1 cellular context compared by ENCODE assay signal in the genomic region with DNA sequence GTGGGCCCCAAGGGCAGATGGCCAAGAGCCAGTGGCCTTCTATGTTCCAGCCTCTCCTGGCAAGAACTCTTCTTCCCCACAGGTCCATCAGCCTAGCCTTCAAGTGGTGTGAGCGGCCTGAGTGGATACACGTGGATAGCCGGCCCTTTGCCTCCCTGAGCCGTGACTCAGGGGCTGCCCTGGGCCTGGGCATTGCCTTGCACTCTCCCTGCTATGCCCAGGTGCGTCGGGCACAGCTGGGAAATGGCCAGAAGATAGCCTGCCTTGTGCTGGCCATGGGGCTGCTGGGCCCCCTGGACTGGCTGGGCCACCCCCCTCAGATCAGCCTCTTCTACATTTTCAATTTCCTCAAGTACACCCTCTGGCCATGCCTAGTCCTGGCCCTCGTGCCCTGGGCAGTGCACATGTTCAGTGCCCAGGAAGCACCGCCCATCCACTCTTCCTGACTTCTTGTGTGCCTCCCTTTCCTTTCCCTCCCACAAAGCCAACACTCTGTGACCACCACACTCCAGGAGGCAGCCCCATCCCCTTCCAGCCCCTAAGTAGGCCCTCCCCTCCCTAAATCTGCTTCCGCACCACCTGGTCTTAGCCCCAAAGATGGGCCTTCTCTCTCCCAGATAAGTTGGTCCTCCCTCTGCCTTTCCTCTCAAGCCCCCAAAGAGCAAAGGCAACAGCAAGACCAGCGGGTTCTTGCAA.
A peak's percentile ranks its signal among the peaks of the same experiment; 100 is the strongest.
TF ChIP-seq lines count a peak whose summit lies in the region.

No MANE protein-coding gene starts in this region.

TF ChIP-seq in HepG2, 621 proteins besides CTCF, POLR2A, EP300 and RAD21:
- TF ChIP-seq ELF1 (CRISPR knock-in tag; IDR thresholded peaks at IDR 0.05) (no peak), ZFP1 (CRISPR knock-in tag; IDR thresholded peaks at IDR 0.05) (no peak), ZNF607 (CRISPR knock-in tag; IDR thresholded peaks at IDR 0.05; ENCODE audit: borderline replicate concordance) (no peak), ZMYM3 (CRISPR knock-in tag; IDR thresholded peaks at IDR 0.05) (no peak), ZFYVE20 (CRISPR knock-in tag; IDR thresholded peaks at IDR 0.05; ENCODE audit: borderline replicate concordance, low read depth) (no peak), ZFP37 (CRISPR knock-in tag; IDR thresholded peaks at IDR 0.05; ENCODE audit: borderline replicate concordance) (no peak), ZNF761 (CRISPR knock-in tag; conservative IDR thresholded peaks at IDR 0.05) (no peak), ZNF652 (CRISPR knock-in tag; IDR thresholded peaks at IDR 0.05; ENCODE audit: borderline replicate concordance, low read depth) (no peak), ZNF792 (CRISPR knock-in tag; IDR thresholded peaks at IDR 0.05) (no peak), KAT2B (IDR thresholded peaks at IDR 0.05; ENCODE audit: borderline replicate concordance, low read depth, low read length) (no peak), ZNF839 (CRISPR knock-in tag; IDR thresholded peaks at IDR 0.05; ENCODE audit: borderline replicate concordance) (0 out of 2 replicates have a peak, but pooled peaks have one; percentile 36), NCOA2 (CRISPR knock-in tag; IDR thresholded peaks at IDR 0.05) (no peak), EED (CRISPR knock-in tag; IDR thresholded peaks at IDR 0.05) (no peak), KLF13 (CRISPR knock-in tag; IDR thresholded peaks at IDR 0.05) (0 out of 2 replicates have a peak, but pooled peaks have one; percentile 49), SALL1 (CRISPR knock-in tag; IDR thresholded peaks at IDR 0.05) (no peak), RBFOX2 (IDR thresholded peaks at IDR 0.05; ENCODE audit: low read depth, low read length) (peak; percentile 53; the same call in 1 of the 2 replicates), ZNF567 (CRISPR knock-in tag; IDR thresholded peaks at IDR 0.05; ENCODE audit: borderline replicate concordance) (no peak), SOX6 (IDR thresholded peaks at IDR 0.05) (no peak), SOX6 (CRISPR knock-in tag; IDR thresholded peaks at IDR 0.05) (no peak), FOXA1 (IDR thresholded peaks at IDR 0.05) (no peak), FOXA1 (CRISPR knock-in tag; IDR thresholded peaks at IDR 0.05) (no peak), ZFX (CRISPR knock-in tag; IDR thresholded peaks at IDR 0.05; ENCODE audit: low read depth) (0 out of 2 replicates have a peak, but pooled peaks have one; percentile 14), PCBP2 (optimal IDR thresholded peaks at IDR 0.05; ENCODE audit: low read depth, low read length, poor library complexity, severe bottlenecking) (no peak), ZNF225 (CRISPR knock-in tag; IDR thresholded peaks at IDR 0.05) (no peak), GTF2F1 (IDR thresholded peaks at IDR 0.05; ENCODE audit: low read length) (no peak), POLR2AphosphoS2 (IDR thresholded peaks at IDR 0.05; ENCODE audit: low read depth, low read length) (0 out of 2 replicates have a peak, but pooled peaks have one; percentile 7), AGO2 (optimal IDR thresholded peaks at IDR 0.05; ENCODE audit: low read depth, low read length) (peak; percentile 89), ZNF12 (CRISPR knock-in tag; IDR thresholded peaks at IDR 0.05) (no peak), ZNF737 (CRISPR knock-in tag; IDR thresholded peaks at IDR 0.05; ENCODE audit: borderline replicate concordance) (no peak)
- TF ChIP-seq, protein P1, sequence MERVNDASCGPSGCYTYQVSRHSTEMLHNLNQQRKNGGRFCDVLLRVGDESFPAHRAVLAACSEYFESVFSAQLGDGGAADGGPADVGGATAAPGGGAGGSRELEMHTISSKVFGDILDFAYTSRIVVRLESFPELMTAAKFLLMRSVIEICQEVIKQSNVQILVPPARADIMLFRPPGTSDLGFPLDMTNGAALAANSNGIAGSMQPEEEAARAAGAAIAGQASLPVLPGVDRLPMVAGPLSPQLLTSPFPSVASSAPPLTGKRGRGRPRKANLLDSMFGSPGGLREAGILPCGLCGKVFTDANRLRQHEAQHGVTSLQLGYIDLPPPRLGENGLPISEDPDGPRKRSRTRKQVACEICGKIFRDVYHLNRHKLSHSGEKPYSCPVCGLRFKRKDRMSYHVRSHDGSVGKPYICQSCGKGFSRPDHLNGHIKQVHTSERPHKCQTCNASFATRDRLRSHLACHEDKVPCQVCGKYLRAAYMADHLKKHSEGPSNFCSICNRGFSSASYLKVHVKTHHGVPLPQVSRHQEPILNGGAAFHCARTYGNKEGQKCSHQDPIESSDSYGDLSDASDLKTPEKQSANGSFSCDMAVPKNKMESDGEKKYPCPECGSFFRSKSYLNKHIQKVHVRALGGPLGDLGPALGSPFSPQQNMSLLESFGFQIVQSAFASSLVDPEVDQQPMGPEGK (CRISPR knock-in tag; IDR thresholded peaks at IDR 0.05) = no peak
- TF ChIP-seq, protein P2, sequence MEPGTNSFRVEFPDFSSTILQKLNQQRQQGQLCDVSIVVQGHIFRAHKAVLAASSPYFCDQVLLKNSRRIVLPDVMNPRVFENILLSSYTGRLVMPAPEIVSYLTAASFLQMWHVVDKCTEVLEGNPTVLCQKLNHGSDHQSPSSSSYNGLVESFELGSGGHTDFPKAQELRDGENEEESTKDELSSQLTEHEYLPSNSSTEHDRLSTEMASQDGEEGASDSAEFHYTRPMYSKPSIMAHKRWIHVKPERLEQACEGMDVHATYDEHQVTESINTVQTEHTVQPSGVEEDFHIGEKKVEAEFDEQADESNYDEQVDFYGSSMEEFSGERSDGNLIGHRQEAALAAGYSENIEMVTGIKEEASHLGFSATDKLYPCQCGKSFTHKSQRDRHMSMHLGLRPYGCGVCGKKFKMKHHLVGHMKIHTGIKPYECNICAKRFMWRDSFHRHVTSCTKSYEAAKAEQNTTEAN (CRISPR knock-in tag; conservative IDR thresholded peaks at IDR 0.05) = no peak
